9 cellular contexts compared by ENCODE assay signal in the genomic region with DNA sequence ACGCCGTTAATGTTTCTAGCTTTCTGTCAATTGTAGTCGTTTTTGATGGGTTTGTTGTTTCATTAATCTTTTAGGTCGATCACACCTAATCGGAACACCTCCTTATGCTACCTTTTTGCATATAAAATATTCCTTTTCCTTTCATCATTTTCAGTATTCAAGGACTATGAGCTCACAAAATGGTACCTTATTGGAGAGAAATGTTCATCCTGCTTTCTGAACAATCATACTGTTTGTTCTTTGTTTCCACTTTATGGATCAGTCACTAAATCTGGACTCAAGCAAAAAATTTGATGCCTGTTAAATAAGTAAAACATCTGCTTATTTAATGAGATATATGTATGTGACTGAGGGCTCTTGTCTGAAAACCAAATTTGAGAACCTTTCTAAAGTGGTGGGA. TPM values are rescaled to one million over a fixed set of nuclear protein-coding genes. Genes with fewer than 3 reads are reported as not detected.
A peak's percentile ranks its signal among the peaks of the same experiment; 100 is the strongest.
DNase-seq lines count a peak whose midpoint lies in the region; ATAC-seq, FAIRE-seq and TF ChIP-seq lines count a peak whose summit lies in the region.
"Had no signal": no experiment of that assay in that cellular context is flagged by ENCODE, and none has a peak within 500 bp of the region (broad histone marks: within the 10 kb centered on the region; RNA-seq: fewer than 3 reads in every experiment).

No MANE protein-coding gene starts in this region.

- H3K4me1 ChIP-seq in kidney (ENCODE audit: control insufficient read depth in 1 of 2, insufficient read depth in 1 of 2, low read depth in 1 of 2, low read length in 2 of 2), result peaks cover 0 to 4% of the 10 kb centered on the region in 2 donors
- H3K4me1 ChIP-seq in adrenal gland (replicated peaks in 1 of 2), result peaks cover 6 to 10% of the 10 kb centered on the region in 2 donors

- H3K9me3 ChIP-seq in MG63, result peaks cover 14% of the 10 kb centered on the region
- H3K9me3 ChIP-seq in kidney (ENCODE audit: control insufficient read depth in 1 of 2, low read length in 2 of 2), result peaks cover 0 to 2% of the 10 kb centered on the region in 2 donors
- H3K9me3 ChIP-seq in adrenal gland (replicated peaks in 1 of 3), result peaks cover 0 to 5% (median 0%) of the 10 kb centered on the region in 3 donors

- intact Hi-C loops in kidney (cut with DNase I), result no loop called here
- intact Hi-C loops in adrenal gland (cut with DNase I), result loop anchor here in 1 of 2 donors (10.0 kb wide), 1 partner anchor 102 kb away; a partner anchor contains a TSS

- H3K9me3 Mint-ChIP-seq in central memory CD8-positive, alpha-beta T cell, result no peaks in the 10 kb centered on the region
- H3K9me3 Mint-ChIP-seq in natural killer cell treated with Interleukin-12 subunit alpha and Interleukin-12 subunit beta and Interleukin-15 and Interleukin-18, amount 100 ng/mL, for 72 hours, result no peaks in the 10 kb centered on the region

- ATAC-seq in central memory CD8-positive, alpha-beta T cell (replicated peaks; ENCODE audit: extremely low read depth, poor library complexity, severe bottlenecking), result no peak
- no peak for ATAC-seq in natural killer cell treated with Interleukin-12 subunit alpha and Interleukin-12 subunit beta and Interleukin-15 and Interleukin-18, amount 100 ng/mL, for 72 hours

- DNase-seq in ELR (ENCODE audit: low read depth), result peak; percentile 1
- no peak for DNase-seq in MG63
- no peak for DNase-seq in central memory CD8-positive, alpha-beta T cell (ENCODE audit: low spot score in 2 of 2)
- no peak for DNase-seq in natural killer cell treated with Interleukin-12 subunit alpha and Interleukin-12 subunit beta and Interleukin-15 and Interleukin-18, amount 100 ng/mL, for 72 hours (ENCODE audit: low spot score)
- DNase-seq in medulla oblongata (ENCODE audit: extremely low spot score), result no peak
- DNase-seq in DMS153 (lab: John Stamatoyannopoulos, UW), result no peak
- DNase-seq in kidney, result no peak
- DNase-seq in adrenal gland, result no peak
- DNase-seq: right cardiac atrium had no signal

- H3K27ac ChIP-seq in kidney (ENCODE audit: low read depth in 2 of 2, low read length in 2 of 2) (no peak overlapping the region), adrenal gland (no peak overlapping the region)

- H3K36me3 Mint-ChIP-seq in central memory CD8-positive, alpha-beta T cell (ENCODE audit: insufficient read depth), result peaks cover 22% of the 10 kb centered on the region
- peaks cover 42% of the 10 kb centered on the region for H3K36me3 Mint-ChIP-seq in natural killer cell treated with Interleukin-12 subunit alpha and Interleukin-12 subunit beta and Interleukin-15 and Interleukin-18, amount 100 ng/mL, for 72 hours

- FAIRE-seq in kidney (lab: Jason Lieb, UNC), result no peak

- no peaks in the 10 kb centered on the region for H3K27me3 Mint-ChIP-seq in central memory CD8-positive, alpha-beta T cell
- no peaks in the 10 kb centered on the region for H3K27me3 Mint-ChIP-seq in natural killer cell treated with Interleukin-12 subunit alpha and Interleukin-12 subunit beta and Interleukin-15 and Interleukin-18, amount 100 ng/mL, for 72 hours

- 30 to 46% (median 40%) methylated on average over 5 of the region's 5 CpGs for WGBS in adrenal gland, 4 donors

- H3K27ac Mint-ChIP-seq in central memory CD8-positive, alpha-beta T cell (ENCODE audit: low read depth), result peak overlapping the region; percentile 93
- H3K27ac Mint-ChIP-seq in natural killer cell treated with Interleukin-12 subunit alpha and Interleukin-12 subunit beta and Interleukin-15 and Interleukin-18, amount 100 ng/mL, for 72 hours, result peak overlapping the region; percentile 72 to 86

- no peak for TF ChIP-seq POLR2A in adrenal gland (IDR thresholded peaks at IDR 0.05)

- H3K4me1 Mint-ChIP-seq in central memory CD8-positive, alpha-beta T cell, result peaks cover 27% of the 10 kb centered on the region
- H3K4me1 Mint-ChIP-seq in natural killer cell treated with Interleukin-12 subunit alpha and Interleukin-12 subunit beta and Interleukin-15 and Interleukin-18, amount 100 ng/mL, for 72 hours (ENCODE audit: low read depth in 2 of 2), result peaks cover 11 to 19% of the 10 kb centered on the region in 2 donors

- no peak overlapping the region for H3K9ac ChIP-seq in kidney (ENCODE audit: low read length in 2 of 2)

- peak overlapping the region; percentile 85 for H3K4me3 ChIP-seq in MG63
- H3K4me3 ChIP-seq in kidney (ENCODE audit: low read length in 2 of 2), result no peak overlapping the region
- no peak overlapping the region for H3K4me3 ChIP-seq in adrenal gland

- TF ChIP-seq CTCF in kidney (IDR thresholded peaks at IDR 0.05; ENCODE audit: borderline replicate concordance, extremely low read depth, insufficient read depth) (no peak), adrenal gland (IDR thresholded peaks at IDR 0.05) (no peak)

- H3K4me3 Mint-ChIP-seq in central memory CD8-positive, alpha-beta T cell, result peak overlapping the region; percentile 87
- H3K4me3 Mint-ChIP-seq in natural killer cell treated with Interleukin-12 subunit alpha and Interleukin-12 subunit beta and Interleukin-15 and Interleukin-18, amount 100 ng/mL, for 72 hours, result peak overlapping the region; percentile 91

- no peaks in the 10 kb centered on the region for H3K27me3 ChIP-seq in MG63
- no peaks in the 10 kb centered on the region for H3K27me3 ChIP-seq in adrenal gland

- H3K36me3 ChIP-seq in MG63 (peaks cover 40% of the 10 kb centered on the region), kidney (ENCODE audit: control insufficient read depth in 1 of 2, insufficient read depth in 2 of 2, low read length in 2 of 2) (peaks cover 0 to 5% of the 10 kb centered on the region in 2 donors), adrenal gland (replicated peaks in 1 of 2) (no peaks in the 10 kb centered on the region)

RNA-seq across cellular contexts. Expression of a gene that starts 1.1 kb away (rescaled TPM):
- 14.1 and 18.1 TPM in 2 replicates for total RNA-seq in MG63 (2014; rRNA removed; shearing (Covaris generic); ENCODE audit: low replicate concordance)
- 10 to 100 TPM; 12.3 to 27.2 TPM for total RNA-seq in natural killer cell treated with Interleukin-12 subunit alpha and Interleukin-12 subunit beta and Interleukin-15 and Interleukin-18, amount 100 ng/mL, for 72 hours
- 0.72 TPM for total RNA-seq in kidney
- 0.32 TPM for polyA plus RNA-seq in kidney (ENCODE audit: insufficient read depth, low read depth, low replicate concordance)
- total RNA-seq in adrenal gland, result 1 to 10 TPM in 2 of 8 donors, under 1 TPM in 6; 0.42 to 2.3 (median 0.65) TPM
- polyA plus RNA-seq in adrenal gland, result 1 to 10 TPM in 1 of 3 donors, under 1 TPM in 2; 0.20 to 1.6 (median 0.24) TPM

RNA-seq across cellular contexts. Expression of a gene that starts 1.3 kb away (rescaled TPM):
- 5.7 and 6.6 TPM in 2 replicates for total RNA-seq in MG63 (2014; rRNA removed; shearing (Covaris generic); ENCODE audit: low replicate concordance)
- 10 to 100 TPM; 11.3 to 23.6 TPM for total RNA-seq in natural killer cell treated with Interleukin-12 subunit alpha and Interleukin-12 subunit beta and Interleukin-15 and Interleukin-18, amount 100 ng/mL, for 72 hours
- 27.6 TPM for total RNA-seq in kidney
- 8.3 TPM for polyA plus RNA-seq in kidney (ENCODE audit: insufficient read depth, low read depth, low replicate concordance)
- total RNA-seq in adrenal gland, result 10 to 100 TPM; 15.7 to 37.0 (median 26.1) TPM
- polyA plus RNA-seq in adrenal gland, result 10 to 100 TPM in 1 of 3 donors, 1 to 10 TPM in 2; 6.7 to 55.1 (median 6.7) TPM

RNA-seq across cellular contexts. Expression of a gene that starts 33.3 kb away (rescaled TPM):
- 0.79 and 1.2 TPM in 2 replicates for total RNA-seq in MG63 (2014; rRNA removed; shearing (Covaris generic); ENCODE audit: low replicate concordance)
- 1 to 10 TPM in 1 of 2 donors, under 1 TPM in 1; 0.61 to 3.2 TPM for total RNA-seq in natural killer cell treated with Interleukin-12 subunit alpha and Interleukin-12 subunit beta and Interleukin-15 and Interleukin-18, amount 100 ng/mL, for 72 hours
- total RNA-seq in kidney, result 4.2 TPM
- 1.5 TPM for polyA plus RNA-seq in kidney (ENCODE audit: insufficient read depth, low read depth, low replicate concordance)
- total RNA-seq in adrenal gland, result 1 to 10 TPM in 7 of 8 donors, under 1 TPM in 1; 0.06 to 4.6 (median 1.8) TPM
- 1 to 10 TPM in 2 of 3 donors, under 1 TPM in 1; 0.74 to 2.0 (median 1.6) TPM for polyA plus RNA-seq in adrenal gland

RNA-seq across cellular contexts. Expression of a gene that starts 50.2 kb away (rescaled TPM):
- 0.89 and 2.9 TPM in 2 replicates for total RNA-seq in MG63 (2014; rRNA removed; shearing (Covaris generic); ENCODE audit: low replicate concordance)
- 1 to 10 TPM; 1.8 to 3.8 TPM for total RNA-seq in natural killer cell treated with Interleukin-12 subunit alpha and Interleukin-12 subunit beta and Interleukin-15 and Interleukin-18, amount 100 ng/mL, for 72 hours
- total RNA-seq in kidney (6.0 TPM), adrenal gland (1 to 10 TPM; 2.7 to 8.8 (median 5.2) TPM)
- polyA plus RNA-seq in kidney (ENCODE audit: insufficient read depth, low read depth, low replicate concordance) (2.3 TPM), adrenal gland (1 to 10 TPM; 4.1 to 9.0 (median 5.6) TPM)
